Comparison of ENCODE assay signal across 17 cellular contexts in genomic region chr10:18423058-18423637, GRCh38.
"Had no signal": no experiment of that assay in that cellular context is flagged by ENCODE, and none has a peak within 500 bp of the region (broad histone marks: within the 10 kb centered on the region; RNA-seq: fewer than 3 reads in every experiment).

No MANE protein-coding gene starts in this region.

- H3K4me3 Mint-ChIP-seq: activated naive CD4-positive, alpha-beta T cell treated with anti-CD3 and anti-CD28 coated beads for 36 hours; activated naive CD8-positive, alpha-beta T cell treated with anti-CD3 and anti-CD28 coated beads, Interleukin-2, amount 50 U/mL, for 24 hours; natural killer cell; stimulated activated effector memory CD8-positive, alpha-beta T cell treated with anti-CD3 and anti-CD28 coated beads, Interleukin-12 subunit alpha, Interleukin-12 subunit beta, amount 100 ng/mL, for 72 hours had no signal

- H3K4me3 ChIP-seq: thoracic aorta had no signal

- H3K4me1 Mint-ChIP-seq: activated naive CD8-positive, alpha-beta T cell treated with anti-CD3 and anti-CD28 coated beads, Interleukin-2, amount 50 U/mL, for 24 hours; natural killer cell; stimulated activated effector memory CD8-positive, alpha-beta T cell treated with anti-CD3 and anti-CD28 coated beads, Interleukin-12 subunit alpha, Interleukin-12 subunit beta, amount 100 ng/mL, for 72 hours had no signal

- H3K36me3 Mint-ChIP-seq: natural killer cell; stimulated activated effector memory CD8-positive, alpha-beta T cell treated with anti-CD3 and anti-CD28 coated beads, Interleukin-12 subunit alpha, Interleukin-12 subunit beta, amount 100 ng/mL, for 72 hours had no signal

- H3K4me1 ChIP-seq: foreskin keratinocyte had no signal

- H3K27ac Mint-ChIP-seq: activated naive CD4-positive, alpha-beta T cell treated with anti-CD3 and anti-CD28 coated beads for 36 hours; activated naive CD8-positive, alpha-beta T cell treated with anti-CD3 and anti-CD28 coated beads, Interleukin-2, amount 50 U/mL, for 24 hours; activated T-helper 2 cell treated with anti-CD3 and anti-CD28 coated beads, Interferon-gamma antibody, Interleukin-2, Interleukin-4, amounts not matched to agents 10 μg/mL and 5 μg/mL and 100 μg/mL, durations not matched to agents 14 hours and 24 hours and 36 hours; natural killer cell; stimulated activated effector memory CD8-positive, alpha-beta T cell treated with anti-CD3 and anti-CD28 coated beads, Interleukin-12 subunit alpha, Interleukin-12 subunit beta, amount 100 ng/mL, for 72 hours had no signal

- H3K27me3 Mint-ChIP-seq: activated naive CD8-positive, alpha-beta T cell treated with anti-CD3 and anti-CD28 coated beads, Interleukin-2, amount 50 U/mL, for 24 hours had no signal

- H3K9me3 ChIP-seq: neutrophil, thoracic aorta had no signal

- H3K27me3 ChIP-seq: foreskin keratinocyte, neutrophil had no signal

- H3K9me3 Mint-ChIP-seq: activated naive CD4-positive, alpha-beta T cell treated with anti-CD3 and anti-CD28 coated beads for 36 hours; activated naive CD8-positive, alpha-beta T cell treated with anti-CD3 and anti-CD28 coated beads, Interleukin-2, amount 50 U/mL, for 24 hours; activated T-helper 2 cell treated with anti-CD3 and anti-CD28 coated beads, Interferon-gamma antibody, Interleukin-2, Interleukin-4, amounts not matched to agents 10 μg/mL and 5 μg/mL and 100 μg/mL, durations not matched to agents 14 hours and 24 hours and 36 hours; natural killer cell; stimulated activated effector memory CD8-positive, alpha-beta T cell treated with anti-CD3 and anti-CD28 coated beads, Interleukin-12 subunit alpha, Interleukin-12 subunit beta, amount 100 ng/mL, for 72 hours had no signal

- DNase-seq: activated naive CD4-positive, alpha-beta T cell treated with anti-CD3 and anti-CD28 coated beads for 36 hours; activated naive CD8-positive, alpha-beta T cell treated with anti-CD3 and anti-CD28 coated beads, Interleukin-2, amount 50 U/mL, for 24 hours; activated T-cell treated with anti-CD3 and anti-CD28 coated beads, Interleukin-2, amount 50 U/mL, for 1 hour; aorta; cerebellar nuclear complex; effector CD8-positive, alpha-beta T cell; foreskin keratinocyte; glutamatergic neuron; hypothalamus; mesenchymal stem cell; natural killer cell; stimulated activated CD4-positive, alpha-beta T cell treated with anti-CD3 and anti-CD28 coated beads, Interleukin-12 subunit alpha, Interleukin-12 subunit beta, amount 100 ng/mL, for 4 hours; stimulated activated CD4-positive, alpha-beta T cell treated with anti-CD3 and anti-CD28 coated beads, Interleukin-2, amount 100 ng/mL, for 24 hours had no signal

- H3K36me3 ChIP-seq: neutrophil, thoracic aorta had no signal

- ATAC-seq: activated naive CD8-positive, alpha-beta T cell treated with anti-CD3 and anti-CD28 coated beads, Interleukin-2, amount 50 U/mL, for 24 hours; foreskin keratinocyte; natural killer cell; stimulated activated effector memory CD8-positive, alpha-beta T cell treated with anti-CD3 and anti-CD28 coated beads, Interleukin-12 subunit alpha, Interleukin-12 subunit beta, amount 100 ng/mL, for 72 hours had no signal

- H3K27ac ChIP-seq: foreskin keratinocyte, neutrophil, thoracic aorta had no signal
